Comparison of ENCODE assay signal across 9 cellular contexts in genomic region chr3:11434017-11434526, GRCh38.
DNase-seq lines count a peak whose midpoint lies in the region; ATAC-seq, FAIRE-seq and TF ChIP-seq lines count a peak whose summit lies in the region.
"Had no signal": no experiment of that assay in that cellular context is flagged by ENCODE, and none has a peak within 500 bp of the region (broad histone marks: within the 10 kb centered on the region; RNA-seq: fewer than 3 reads in every experiment).

No MANE protein-coding gene starts in this region.

- TF ChIP-seq EP300 in HepG2 (IDR thresholded peaks at IDR 0.05; ENCODE audit: low read depth in 2 of 2, low read length in 2 of 2) (no peak), HepG2 (CRISPR knock-in tag; IDR thresholded peaks at IDR 0.05; ENCODE audit: borderline replicate concordance) (no peak)

- H3K9me3 ChIP-seq in left lung (no peaks in the 10 kb centered on the region), subcutaneous abdominal adipose tissue (ENCODE audit: control insufficient read depth in 5 of 5, low read length in 5 of 5) (no peaks in the 10 kb centered on the region), HepG2 (ENCODE audit: low read length) (no peaks in the 10 kb centered on the region)

- TF ChIP-seq RAD21 in HepG2 (CRISPR knock-in tag; IDR thresholded peaks at IDR 0.05): no peak

- BruUV-seq in HepG2 (replicated peaks; lab: Mats Ljungman, UMichigan): no TSS peak

- H3K36me3 ChIP-seq in left lung: no peaks in the 10 kb centered on the region
- H3K36me3 ChIP-seq in subcutaneous abdominal adipose tissue (ENCODE audit: control insufficient read depth in 5 of 5, insufficient read depth in 5 of 5, low read length in 5 of 5): no peaks in the 10 kb centered on the region
- no peaks in the 10 kb centered on the region for H3K36me3 ChIP-seq in HepG2 (replicated peaks in 1 of 2; ENCODE audit: control insufficient read depth in 1 of 2, insufficient read depth in 2 of 2, low read length in 2 of 2)

- CTCF ChIA-PET in HepG2 (lab: Yijun Ruan, JAX; ENCODE audit: low intra/inter-chr PET ratio, low total read pairs): no interaction called here

- no peak for TF ChIP-seq POLR2A in HepG2 (IDR thresholded peaks at IDR 0.05; ENCODE audit: insufficient read depth in 1 of 2, low read depth in 2 of 2, low read length in 2 of 2)

- no peak for TF ChIP-seq CTCF in HFF-Myc (IDR thresholded peaks at IDR 0.05; ENCODE audit: low read depth, low read length, missing control alignments)
- TF ChIP-seq CTCF in coronary artery (IDR thresholded peaks at IDR 0.05): no peak
- no peak for TF ChIP-seq CTCF in left lung (IDR thresholded peaks at IDR 0.05)
- TF ChIP-seq CTCF in HepG2 (CRISPR knock-in tag; IDR thresholded peaks at IDR 0.05): no peak

- H3K9ac ChIP-seq in subcutaneous abdominal adipose tissue (ENCODE audit: low read length in 5 of 5) (peak overlapping the region; percentile 4 to 89 (median 45)), HepG2 (ENCODE audit: insufficient read depth, low read depth, low read length) (no peak overlapping the region)

- no peak for FAIRE-seq in HepG2 (lab: Jason Lieb, UNC)

- no peaks in the 10 kb centered on the region for H4K20me1 ChIP-seq in HepG2 (ENCODE audit: insufficient read depth, low read length)

- 95% methylated on average over 3 of the region's 3 CpGs for WGBS in HepG2 (ENCODE audit: low lambda C conversion rate)

- H3K27ac ChIP-seq in coronary artery: peak overlapping the region; percentile 57 to 59
- H3K27ac ChIP-seq in left lung: peak overlapping the region; percentile 38 to 67
- H3K27ac ChIP-seq in subcutaneous abdominal adipose tissue (ENCODE audit: low read depth, low read length): peak overlapping the region; percentile 97
- H3K27ac ChIP-seq in HepG2 (ENCODE audit: extremely low read length, insufficient read depth, low read length): no peak overlapping the region

- H3K4me1 ChIP-seq in left lung: peaks cover 0 to 13% of the 10 kb centered on the region in 2 donors
- H3K4me1 ChIP-seq in subcutaneous abdominal adipose tissue (ENCODE audit: control insufficient read depth in 5 of 5, insufficient read depth in 5 of 5, low read length in 5 of 5): peaks cover 6 to 28% (median 26%) of the 10 kb centered on the region in 5 donors
- H3K4me1 ChIP-seq in HepG2 (ENCODE audit: insufficient read depth, low read length): no peaks in the 10 kb centered on the region

- POLR2A ChIA-PET in HepG2 (lab: Yijun Ruan, JAX): no interaction called here

- ATAC-seq in left lung (peak; percentile 78), HepG2 (no peak), HG03025 (IDR thresholded peaks at IDR 0.05; ENCODE audit: low FRiP score, unreplicated experiment) (no peak)

- no peak overlapping the region for H3K4me2 ChIP-seq in HepG2 (ENCODE audit: low read depth, low read length)

- H2AFZ ChIP-seq in HepG2 (ENCODE audit: low read length): no peak overlapping the region

- H3K79me2 ChIP-seq in HepG2 (ENCODE audit: insufficient read depth, low read length): no peaks in the 10 kb centered on the region

- intact Hi-C loops in left lung (cut with DNase I) (no loop called here), HepG2 (cut with micrococcal nuclease; ENCODE audit: unreplicated experiment) (no loop called here)

- H3K4me3 ChIP-seq in HFF-Myc (replicated peaks; ENCODE audit: low read depth, low read length): no peak overlapping the region
- peak overlapping the region; percentile 12 for H3K4me3 ChIP-seq in coronary artery
- no peak overlapping the region for H3K4me3 ChIP-seq in left lung
- peak overlapping the region in 3 of 5 donors; percentile 28 to 46 (median 30) for H3K4me3 ChIP-seq in subcutaneous abdominal adipose tissue (ENCODE audit: low read depth in 1 of 5, low read length in 5 of 5)
- H3K4me3 ChIP-seq in HepG2 (replicated peaks in 1 of 3; ENCODE audit: insufficient read depth in 1 of 3, low read depth in 2 of 3, low read length in 3 of 3): no peak overlapping the region

- H3K27me3 ChIP-seq in left lung: no peaks in the 10 kb centered on the region
- H3K27me3 ChIP-seq in subcutaneous abdominal adipose tissue (ENCODE audit: control insufficient read depth in 5 of 5, insufficient read depth in 4 of 5, low read length in 5 of 5): no peaks in the 10 kb centered on the region
- no peaks in the 10 kb centered on the region for H3K27me3 ChIP-seq in HepG2 (ENCODE audit: control insufficient read depth in 1 of 2, insufficient read depth in 2 of 2, low read length in 2 of 2)

- DNase-seq in HFF-Myc (ENCODE audit: extremely low read depth, low read depth) (peak; percentile 70), coronary artery (ENCODE audit: low spot score) (peak; percentile 77), left lung (peak in 1 of 2 donors; percentile 50), SW 1271 (lab: John Stamatoyannopoulos, UW) (no peak), HepG2 (ENCODE audit: low spot score) (no peak), SKM-1 (lab: John Stamatoyannopoulos, UW; ENCODE audit: unreplicated experiment) (no peak)
- DNase-seq: SIG-M5 had no signal

- in situ Hi-C loops in HepG2 (cut with HindIII; ENCODE audit: extremely low pct_ligation_motif_present, low pct_unique_long_range_greater_than_20kb): no loop called here

TF ChIP-seq in HepG2, 621 proteins besides CTCF, POLR2A, EP300 and RAD21:
- TF ChIP-seq EZH2 (conservative IDR thresholded peaks at IDR 0.05; ENCODE audit: low read depth, low read length) (no peak), MIER2 (CRISPR knock-in tag; IDR thresholded peaks at IDR 0.05) (no peak), NKX3-1 (CRISPR knock-in tag; IDR thresholded peaks at IDR 0.05) (no peak), ZNF558 (CRISPR knock-in tag; IDR thresholded peaks at IDR 0.05; ENCODE audit: borderline replicate concordance) (no peak), ZNF33B (CRISPR knock-in tag; IDR thresholded peaks at IDR 0.05) (no peak), DDIT3 (CRISPR knock-in tag; IDR thresholded peaks at IDR 0.05) (no peak), NFIB (CRISPR knock-in tag; IDR thresholded peaks at IDR 0.05; ENCODE audit: borderline replicate concordance) (no peak), RBAK (CRISPR knock-in tag; IDR thresholded peaks at IDR 0.05) (no peak), THRA (CRISPR knock-in tag; IDR thresholded peaks at IDR 0.05; ENCODE audit: borderline replicate concordance) (no peak)

Comparison
In these comparisons a context has a peak if more than half of its experiments do, and no peak if none do; other contexts are left out.
1. DNase-seq: peak in HFF-Myc (single experiment) and coronary artery (single experiment); none in SW 1271 (0 of 2), HepG2 (single experiment) and SKM-1 (single experiment).
2. H3K4me3 ChIP-seq: peak in coronary artery (single experiment) and subcutaneous abdominal adipose tissue (3 of 5); none in HFF-Myc (single experiment), left lung (0 of 2) and HepG2 (0 of 3).